In genomic region chr14:49310298-49310697, GRCh38 we compare ENCODE assay signal across 27 cellular contexts.
"Had no signal": no experiment of that assay in that cellular context is flagged by ENCODE, and none has a peak within 500 bp of the region (broad histone marks: within the 10 kb centered on the region; RNA-seq: fewer than 3 reads in every experiment).

No MANE protein-coding gene starts in this region.

- H3K27me3 ChIP-seq: esophagus squamous epithelium, heart right ventricle, neutrophil, pancreas, right lobe of liver, suprapubic skin had no signal

- H3K4me1 ChIP-seq: esophagus squamous epithelium, heart right ventricle, pancreas, right lobe of liver, suprapubic skin had no signal

- DNase-seq: dermis blood vessel endothelial cell; effector memory CD4-positive, alpha-beta T cell; erythroblast; esophagus squamous epithelium; foreskin melanocyte; glutamatergic neuron; heart right ventricle; hippocampal formation; kidney; mucosa of descending colon; naive B cell; pancreas; right lobe of liver; stimulated activated CD4-positive, alpha-beta T cell treated with anti-CD3 and anti-CD28 coated beads, Interleukin-12 subunit alpha, Interleukin-12 subunit beta, amount 100 ng/mL, for 4 hours; stimulated activated CD4-positive, alpha-beta T cell treated with anti-CD3 and anti-CD28 coated beads, Interleukin-1b, Interleukin-23, amount 100 ng/mL, for 48 hours; stimulated activated CD4-positive, alpha-beta T cell treated with anti-CD3 and anti-CD28 coated beads, Interleukin-4, amount 100 ng/mL, for 1 hour; stimulated activated CD8-positive, alpha-beta memory T cell treated with anti-CD3 and anti-CD28 coated beads, Interleukin-4, amount 100 ng/mL, for 48 hours; stimulated activated naive CD4-positive, alpha-beta T cell; stimulated activated naive CD8-positive, alpha-beta T cell treated with anti-CD3 and anti-CD28 coated beads, Interleukin-15, amount 100 ng/mL, for 72 hours; trophoblast cell had no signal

- H3K36me3 ChIP-seq: esophagus squamous epithelium, heart right ventricle, neutrophil, pancreas, right lobe of liver, suprapubic skin had no signal

- H3K4me3 ChIP-seq: coronary artery, esophagus squamous epithelium, heart right ventricle, lung, mucosa of descending colon, pancreas, right lobe of liver, smooth muscle cell, suprapubic skin had no signal

- H3K4me2 ChIP-seq: smooth muscle cell had no signal

- ATAC-seq: heart right ventricle; mucosa of descending colon; natural killer cell treated with Interleukin-12 subunit alpha and Interleukin-12 subunit beta and Interleukin-15 and Interleukin-18, amount 100 ng/mL, for 72 hours; pancreas; stimulated activated naive CD8-positive, alpha-beta T cell treated with anti-CD3 and anti-CD28 coated beads, Interleukin-15, amount 100 ng/mL, for 72 hours had no signal

- H3K9me3 ChIP-seq: esophagus squamous epithelium, heart right ventricle, mucosa of descending colon, neutrophil, pancreas, right lobe of liver, suprapubic skin had no signal

- H3K27ac ChIP-seq: coronary artery, esophagus squamous epithelium, heart right ventricle, neutrophil, pancreas, right lobe of liver, suprapubic skin had no signal

- FAIRE-seq: endometrium, kidney, pancreas had no signal
